Comparison of ENCODE assay signal across 8 cellular contexts in the genomic region with DNA sequence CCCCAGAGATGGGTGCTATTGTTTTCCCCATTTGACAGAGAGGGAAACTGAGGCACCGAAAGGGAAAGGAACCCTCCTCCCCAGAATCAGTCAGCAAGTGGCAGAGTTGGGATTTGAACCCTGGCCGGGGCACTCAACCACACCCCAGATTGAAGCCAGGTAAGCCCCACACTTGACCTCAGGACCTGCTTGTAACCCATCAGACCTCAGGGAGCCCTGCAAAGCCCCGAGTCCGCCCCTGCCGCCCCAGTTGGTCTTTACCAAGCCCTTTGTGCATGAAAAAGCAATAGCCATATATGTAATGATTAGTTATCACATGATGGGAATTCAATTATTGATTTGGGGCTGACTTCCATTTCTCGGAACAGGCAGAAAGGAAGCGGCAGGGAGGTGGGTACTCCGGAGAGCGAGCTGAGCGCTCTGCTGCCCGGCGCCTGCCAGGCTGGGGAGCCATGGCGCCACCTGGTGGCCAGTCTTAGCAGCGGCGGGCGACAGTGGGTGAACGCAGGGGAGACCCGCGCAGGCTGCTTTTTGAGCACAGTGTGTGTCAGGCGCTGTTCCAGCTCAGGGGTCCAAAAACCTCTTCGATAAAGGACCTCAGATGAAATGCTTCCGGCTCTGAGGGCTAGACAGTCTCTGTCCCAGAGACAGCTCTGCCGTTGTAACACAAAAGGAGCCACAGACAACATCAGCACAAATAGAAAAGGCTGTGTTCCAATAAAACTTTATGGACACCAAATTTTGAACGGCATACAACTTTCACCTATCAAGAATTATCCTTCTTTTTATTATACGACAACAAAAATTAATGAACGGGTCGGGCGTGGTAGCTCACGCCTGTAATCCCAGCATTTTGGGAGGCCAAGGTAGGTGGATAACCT.
DNase-seq lines count a peak whose midpoint lies in the region; ATAC-seq and TF ChIP-seq lines count a peak whose summit lies in the region.

No MANE protein-coding gene starts in this region.

- H3K27ac ChIP-seq in colonic mucosa, result no peak overlapping the region
- no peak overlapping the region for H3K27ac ChIP-seq in liver (ENCODE audit: low read depth in 1 of 2, low read length in 2 of 2)

- TF ChIP-seq CTCF in colonic mucosa (IDR thresholded peaks at IDR 0.05), result peak; percentile 99
- TF ChIP-seq CTCF in liver (IDR thresholded peaks at IDR 0.05; ENCODE audit: low read depth, low read length, missing input control), result peak; percentile 83

- TF ChIP-seq RAD21 in liver (IDR thresholded peaks at IDR 0.05), result peak; percentile 70 to 85

- WGBS in liver, result 28% methylated on average over 29 of the region's 29 CpGs

- no peaks in the 10 kb centered on the region for H3K9me3 Mint-ChIP-seq in activated CD4-positive, alpha-beta T cell treated with anti-CD3 and anti-CD28 coated beads, Interleukin-2, amount 10 ng/mL, durations not matched to agents 24 days and 14 days

- H3K27ac Mint-ChIP-seq in activated CD4-positive, alpha-beta T cell treated with anti-CD3 and anti-CD28 coated beads, Interleukin-2, amount 10 ng/mL, durations not matched to agents 24 days and 14 days, result no peak overlapping the region

- H3K4me3 Mint-ChIP-seq in activated CD4-positive, alpha-beta T cell treated with anti-CD3 and anti-CD28 coated beads, Interleukin-2, amount 10 ng/mL, durations not matched to agents 24 days and 14 days, result no peak overlapping the region

- H3K27me3 Mint-ChIP-seq in activated CD4-positive, alpha-beta T cell treated with anti-CD3 and anti-CD28 coated beads, Interleukin-2, amount 10 ng/mL, durations not matched to agents 24 days and 14 days, result peaks cover 2% of the 10 kb centered on the region

- H3K27me3 ChIP-seq in colonic mucosa (no peaks in the 10 kb centered on the region), liver (ENCODE audit: control insufficient read depth in 4 of 4, insufficient read depth in 4 of 4, low read length in 3 of 4) (peaks cover 0 to 3% (median 0%) of the 10 kb centered on the region in 4 donors)

- intact Hi-C loops in activated CD4-positive, alpha-beta T cell treated with anti-CD3 and anti-CD28 coated beads, Interleukin-2, amount 10 ng/mL, durations not matched to agents 24 days and 14 days (cut with micrococcal nuclease), result loop anchor here (1.0 to 10.0 kb wide), 2 partner anchors 312 to 394 kb away; no protein-coding TSS in a partner anchor
- intact Hi-C loops in colonic mucosa (cut with DNase I), result no loop called here

- H3K9me3 ChIP-seq in colonic mucosa (no peaks in the 10 kb centered on the region), liver (ENCODE audit: control insufficient read depth in 4 of 4, low read length in 3 of 4) (no peaks in the 10 kb centered on the region)

- DNase-seq in SIG-M5 treated with dmso at 0.1 percent for 504 hours (lab: John Stamatoyannopoulos, UW; ENCODE audit: unreplicated experiment) (peak; percentile 12), SIG-M5 (lab: John Stamatoyannopoulos, UW) (no peak), NCI-H2196 (lab: John Stamatoyannopoulos, UW; ENCODE audit: unreplicated experiment) (peak; percentile 72), colonic mucosa (peak; percentile 67)
- DNase-seq in activated CD4-positive, alpha-beta T cell treated with anti-CD3 and anti-CD28 coated beads, Interleukin-2, amount 10 ng/mL, durations not matched to agents 24 days and 14 days, result peak; percentile 95
- DNase-seq in stimulated activated CD4-positive, alpha-beta T cell treated with anti-CD3 and anti-CD28 coated beads, TNF-alpha, amount 100 ng/mL, for 24 hours (ENCODE audit: low read depth in 3 of 3), result peak; percentile 69 to 81 (median 74)

- H3K9ac ChIP-seq in colonic mucosa (ENCODE audit: low read depth in 2 of 2, low read length in 2 of 2), result no peak overlapping the region
- H3K9ac ChIP-seq in liver (ENCODE audit: low read depth in 1 of 2, low read length in 2 of 2), result no peak overlapping the region

- no peak for ATAC-seq in GM21825 (IDR thresholded peaks at IDR 0.05; ENCODE audit: unreplicated experiment)

- no peaks in the 10 kb centered on the region for H3K4me1 Mint-ChIP-seq in activated CD4-positive, alpha-beta T cell treated with anti-CD3 and anti-CD28 coated beads, Interleukin-2, amount 10 ng/mL, durations not matched to agents 24 days and 14 days

- H3K4me1 ChIP-seq in colonic mucosa, result no peaks in the 10 kb centered on the region
- H3K4me1 ChIP-seq in liver (ENCODE audit: control insufficient read depth in 4 of 4, insufficient read depth in 4 of 4, low read length in 3 of 4), result no peaks in the 10 kb centered on the region

- H3K36me3 ChIP-seq in colonic mucosa (no peaks in the 10 kb centered on the region), liver (ENCODE audit: control insufficient read depth in 4 of 4, insufficient read depth in 3 of 4, low read depth in 1 of 4, low read length in 3 of 4) (no peaks in the 10 kb centered on the region)

- H3K4me3 ChIP-seq in colonic mucosa (no peak overlapping the region), liver (ENCODE audit: low read depth in 1 of 3, low read length in 3 of 3) (no peak overlapping the region)

- no peaks in the 10 kb centered on the region for H3K36me3 Mint-ChIP-seq in activated CD4-positive, alpha-beta T cell treated with anti-CD3 and anti-CD28 coated beads, Interleukin-2, amount 10 ng/mL, durations not matched to agents 24 days and 14 days (ENCODE audit: low read depth)

TF ChIP-seq in liver, 16 proteins besides CTCF, POLR2A, EP300 and RAD21:
- TF ChIP-seq FOXA1 (IDR thresholded peaks at IDR 0.05) (no peak), FOXA2 (IDR thresholded peaks at IDR 0.05) (no peak), SP1 (IDR thresholded peaks at IDR 0.05) (no peak), GABPA (IDR thresholded peaks at IDR 0.05 in 1 of 2, conservative IDR thresholded peaks at IDR 0.05 in 1 of 2) (no peak), HNF4G (IDR thresholded peaks at IDR 0.05) (no peak), RXRA (IDR thresholded peaks at IDR 0.05) (no peak), EGR1 (IDR thresholded peaks at IDR 0.05; ENCODE audit: low read depth in 2 of 2) (no peak), NR2F2 (IDR thresholded peaks at IDR 0.05) (no peak), YY1 (IDR thresholded peaks at IDR 0.05) (no peak), TAF1 (conservative IDR thresholded peaks at IDR 0.05) (no peak), HNF4A (conservative IDR thresholded peaks at IDR 0.05) (no peak), JUND (IDR thresholded peaks at IDR 0.05) (no peak)
- TF ChIP-seq, protein P1, sequence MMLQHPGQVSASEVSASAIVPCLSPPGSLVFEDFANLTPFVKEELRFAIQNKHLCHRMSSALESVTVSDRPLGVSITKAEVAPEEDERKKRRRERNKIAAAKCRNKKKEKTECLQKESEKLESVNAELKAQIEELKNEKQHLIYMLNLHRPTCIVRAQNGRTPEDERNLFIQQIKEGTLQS (IDR thresholded peaks at IDR 0.05), result no peak
- TF ChIP-seq, protein P2, sequence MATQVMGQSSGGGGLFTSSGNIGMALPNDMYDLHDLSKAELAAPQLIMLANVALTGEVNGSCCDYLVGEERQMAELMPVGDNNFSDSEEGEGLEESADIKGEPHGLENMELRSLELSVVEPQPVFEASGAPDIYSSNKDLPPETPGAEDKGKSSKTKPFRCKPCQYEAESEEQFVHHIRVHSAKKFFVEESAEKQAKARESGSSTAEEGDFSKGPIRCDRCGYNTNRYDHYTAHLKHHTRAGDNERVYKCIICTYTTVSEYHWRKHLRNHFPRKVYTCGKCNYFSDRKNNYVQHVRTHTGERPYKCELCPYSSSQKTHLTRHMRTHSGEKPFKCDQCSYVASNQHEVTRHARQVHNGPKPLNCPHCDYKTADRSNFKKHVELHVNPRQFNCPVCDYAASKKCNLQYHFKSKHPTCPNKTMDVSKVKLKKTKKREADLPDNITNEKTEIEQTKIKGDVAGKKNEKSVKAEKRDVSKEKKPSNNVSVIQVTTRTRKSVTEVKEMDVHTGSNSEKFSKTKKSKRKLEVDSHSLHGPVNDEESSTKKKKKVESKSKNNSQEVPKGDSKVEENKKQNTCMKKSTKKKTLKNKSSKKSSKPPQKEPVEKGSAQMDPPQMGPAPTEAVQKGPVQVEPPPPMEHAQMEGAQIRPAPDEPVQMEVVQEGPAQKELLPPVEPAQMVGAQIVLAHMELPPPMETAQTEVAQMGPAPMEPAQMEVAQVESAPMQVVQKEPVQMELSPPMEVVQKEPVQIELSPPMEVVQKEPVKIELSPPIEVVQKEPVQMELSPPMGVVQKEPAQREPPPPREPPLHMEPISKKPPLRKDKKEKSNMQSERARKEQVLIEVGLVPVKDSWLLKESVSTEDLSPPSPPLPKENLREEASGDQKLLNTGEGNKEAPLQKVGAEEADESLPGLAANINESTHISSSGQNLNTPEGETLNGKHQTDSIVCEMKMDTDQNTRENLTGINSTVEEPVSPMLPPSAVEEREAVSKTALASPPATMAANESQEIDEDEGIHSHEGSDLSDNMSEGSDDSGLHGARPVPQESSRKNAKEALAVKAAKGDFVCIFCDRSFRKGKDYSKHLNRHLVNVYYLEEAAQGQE (IDR thresholded peaks at IDR 0.05), result no peak
- TF ChIP-seq, protein P3, sequence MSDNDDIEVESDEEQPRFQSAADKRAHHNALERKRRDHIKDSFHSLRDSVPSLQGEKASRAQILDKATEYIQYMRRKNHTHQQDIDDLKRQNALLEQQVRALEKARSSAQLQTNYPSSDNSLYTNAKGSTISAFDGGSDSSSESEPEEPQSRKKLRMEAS (IDR thresholded peaks at IDR 0.05), result no peak
- TF ChIP-seq, protein P4, sequence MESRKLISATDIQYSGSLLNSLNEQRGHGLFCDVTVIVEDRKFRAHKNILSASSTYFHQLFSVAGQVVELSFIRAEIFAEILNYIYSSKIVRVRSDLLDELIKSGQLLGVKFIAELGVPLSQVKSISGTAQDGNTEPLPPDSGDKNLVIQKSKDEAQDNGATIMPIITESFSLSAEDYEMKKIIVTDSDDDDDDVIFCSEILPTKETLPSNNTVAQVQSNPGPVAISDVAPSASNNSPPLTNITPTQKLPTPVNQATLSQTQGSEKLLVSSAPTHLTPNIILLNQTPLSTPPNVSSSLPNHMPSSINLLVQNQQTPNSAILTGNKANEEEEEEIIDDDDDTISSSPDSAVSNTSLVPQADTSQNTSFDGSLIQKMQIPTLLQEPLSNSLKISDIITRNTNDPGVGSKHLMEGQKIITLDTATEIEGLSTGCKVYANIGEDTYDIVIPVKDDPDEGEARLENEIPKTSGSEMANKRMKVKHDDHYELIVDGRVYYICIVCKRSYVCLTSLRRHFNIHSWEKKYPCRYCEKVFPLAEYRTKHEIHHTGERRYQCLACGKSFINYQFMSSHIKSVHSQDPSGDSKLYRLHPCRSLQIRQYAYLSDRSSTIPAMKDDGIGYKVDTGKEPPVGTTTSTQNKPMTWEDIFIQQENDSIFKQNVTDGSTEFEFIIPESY (IDR thresholded peaks at IDR 0.05), result no peak
